25 cellular contexts compared by ENCODE assay signal in genomic region chr3:191275751-191276150, GRCh38. TPM values are rescaled to one million over a fixed set of nuclear protein-coding genes. Genes with fewer than 3 reads are reported as not detected.
"Had no signal": no experiment of that assay in that cellular context is flagged by ENCODE, and none has a peak within 500 bp of the region (broad histone marks: within the 10 kb centered on the region; RNA-seq: fewer than 3 reads in every experiment).

No MANE protein-coding gene starts in this region.

- H3K4me3 ChIP-seq: cardiac muscle cell, SJSA1 had no signal

- H3K27me3 ChIP-seq: brain microvascular endothelial cell, cardiac muscle cell, SJSA1 had no signal

- DNase-seq: activated CD4-positive, alpha-beta T cell treated with anti-CD3 and anti-CD28 coated beads for 48 hours; activated CD4-positive, alpha-beta T cell treated with anti-CD3 and anti-CD28 coated beads, Interleukin-2, amount 50 U/mL, for 48 hours; activated CD4-positive, CD25-positive, alpha-beta regulatory T cell treated with anti-CD3 and anti-CD28 coated beads, Interleukin-2, amount 50 U/mL, for 72 hours; activated CD8-positive, alpha-beta memory T cell treated with anti-CD3 and anti-CD28 coated beads for 24 hours; activated effector memory CD4-positive, alpha-beta T cell treated with anti-CD3 and anti-CD28 coated beads, Interleukin-2, amount 50 U/mL, for 16 hours; activated naive CD4-positive, alpha-beta T cell treated with Interleukin-2 at 50 U/mL for 16 hours; activated T-cell treated with anti-CD3 and anti-CD28 coated beads, Interleukin-2, amount 50 U/mL, for 4 hours; brain microvascular endothelial cell; Kasumi-1; NCI-H1105 treated with DMSO at 0.1 percent for 48 hours; NCI-H146; NCI-H1930; NCI-H2171; NCI-H2227 treated with DMSO at 0.1 percent for 48 hours; NCI-H446 treated with DMSO at 0.1 percent for 48 hours; NCI-H524 treated with DMSO at 0.1 percent for 48 hours; NCI-H82; PC-3; SHP77; SW 1271 had no signal

- H3K27ac ChIP-seq: brain microvascular endothelial cell, cardiac muscle cell, SJSA1 had no signal

- H3K4me3 Mint-ChIP-seq: activated T-cell treated with anti-CD3 and anti-CD28 coated beads, Interleukin-2, amount 50 U/mL, for 4 hours had no signal

- H3K27ac Mint-ChIP-seq: activated naive CD4-positive, alpha-beta T cell treated with anti-CD3 and anti-CD28 coated beads, Interleukin-2, amount 50 U/mL, for 72 hours had no signal

- ATAC-seq: activated naive CD4-positive, alpha-beta T cell treated with anti-CD3 and anti-CD28 coated beads, Interleukin-2, amount 50 U/mL, for 72 hours; activated T-cell treated with anti-CD3 and anti-CD28 coated beads, Interleukin-2, amount 50 U/mL, for 4 hours; PC-3; SK-N-SH treated with all-trans-retinoic acid at 6 μM for 48 hours had no signal

- H3K36me3 ChIP-seq: brain microvascular endothelial cell, cardiac muscle cell, SJSA1 had no signal

- H3K36me3 Mint-ChIP-seq: activated naive CD4-positive, alpha-beta T cell treated with anti-CD3 and anti-CD28 coated beads, Interleukin-2, amount 50 U/mL, for 72 hours had no signal

- H3K9me3 ChIP-seq: SJSA1 had no signal

- H3K4me1 ChIP-seq: SJSA1 had no signal

RNA-seq across cellular contexts. Expression of gene UTS2B, which starts 54.6 kb away (rescaled TPM):
- total RNA-seq: activated naive CD4-positive, alpha-beta T cell treated with anti-CD3 and anti-CD28 coated beads, Interleukin-2, amount 50 U/mL, for 72 hours; activated T-cell treated with anti-CD3 and anti-CD28 coated beads, Interleukin-2, amount 50 U/mL, for 4 hours; cardiac muscle cell; PC-3; T-helper 1 cell treated with Interleukin-12 subunit alpha and Interleukin-12 subunit beta and Interleukin-4 antibody, amounts not matched to agents 30 ng/mL and 1 ng/mL, for 36 hours had no signal
